In the genomic region with DNA sequence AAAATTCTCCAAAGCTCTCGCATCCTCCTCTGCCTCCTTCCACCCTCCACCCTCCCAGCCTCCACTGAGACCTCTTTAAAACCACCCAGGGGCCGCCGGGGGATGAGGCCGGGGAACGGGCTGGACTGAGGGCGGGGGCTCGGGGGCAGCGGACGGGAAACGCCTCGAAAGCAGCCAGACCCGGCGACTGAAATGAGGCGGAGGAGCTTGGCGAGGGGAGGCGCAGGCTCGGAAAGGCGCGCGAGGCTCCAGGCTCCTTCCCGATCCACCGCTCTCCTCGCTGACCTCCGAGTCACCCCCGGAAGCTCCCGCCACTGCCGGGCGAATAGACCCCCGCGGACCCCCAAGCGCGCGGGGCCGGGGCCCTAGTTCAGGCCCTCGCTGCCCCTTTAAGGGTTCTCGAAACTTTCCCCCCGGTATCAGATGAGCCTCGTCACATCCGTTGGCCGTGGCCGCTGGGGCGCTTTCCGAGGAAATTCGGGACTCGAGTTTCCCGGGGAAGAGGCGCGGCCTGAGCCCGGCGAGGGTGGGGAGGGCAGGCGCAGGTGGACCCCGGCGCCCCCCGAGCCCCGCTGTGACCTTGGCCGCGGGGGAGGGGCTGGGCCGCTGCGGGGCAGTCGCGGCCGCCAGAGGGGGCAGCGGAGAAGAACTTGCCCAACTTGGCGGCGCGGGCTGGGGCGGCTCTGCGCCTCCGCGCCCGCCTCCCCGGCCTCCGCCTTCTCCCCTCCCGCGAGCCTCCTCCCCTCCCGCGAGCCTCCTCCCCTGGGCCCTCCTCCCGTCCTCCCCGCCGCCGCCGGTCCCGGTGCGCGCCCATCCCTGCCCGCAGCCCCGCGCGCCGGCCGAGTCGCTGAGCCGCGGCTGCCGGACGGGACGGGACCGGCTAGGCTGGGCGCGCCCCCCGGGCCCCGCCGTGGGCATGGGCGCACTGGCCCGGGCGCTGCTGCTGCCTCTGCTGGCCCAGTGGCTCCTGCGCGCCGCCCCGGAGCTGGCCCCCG, we compare ENCODE assay signal across 8 cellular contexts. TPM values are rescaled to one million over a fixed set of nuclear protein-coding genes. Genes with fewer than 3 reads are reported as not detected.
DNase-seq lines count a peak whose midpoint lies in the region; ATAC-seq and TF ChIP-seq lines count a peak whose summit lies in the region.

A gene (plus strand): TSS at position 813 of the 995 bp plus-strand sequence. CDS start 104 bp downstream, at position 917.

- H3K9me3 Mint-ChIP-seq in stimulated activated naive B cell treated with anti-CD40 and anti-IgM and Interleukin-4, amounts not matched to agents 10 μg/mL and 1 μg/mL and 100 μg/mL, for 72 hours: no peaks in the 10 kb centered on the region

- H3K4me1 ChIP-seq in mucosa of descending colon (ENCODE audit: low read depth): no peaks in the 10 kb centered on the region

- peaks cover under 1 to 2% of the 10 kb centered on the region in 2 donors for H3K36me3 Mint-ChIP-seq in stimulated activated naive B cell treated with anti-CD40 and anti-IgM and Interleukin-4, amounts not matched to agents 10 μg/mL and 1 μg/mL and 100 μg/mL, for 72 hours

- peak; percentile 48 for TF ChIP-seq CTCF in mucosa of descending colon (IDR thresholded peaks at IDR 0.05)

- peaks cover 9 to 12% of the 10 kb centered on the region in 2 donors for H3K4me1 Mint-ChIP-seq in stimulated activated naive B cell treated with anti-CD40 and anti-IgM and Interleukin-4, amounts not matched to agents 10 μg/mL and 1 μg/mL and 100 μg/mL, for 72 hours

- ATAC-seq in GM18909 (IDR thresholded peaks at IDR 0.05; ENCODE audit: poor library complexity, unreplicated experiment) (peak; percentile 62), esophagus mucosa (peak; percentile 80), mucosa of descending colon (peak; percentile 90)
- ATAC-seq in stimulated activated naive B cell treated with anti-CD40 and anti-IgM and Interleukin-4, amounts not matched to agents 10 μg/mL and 1 μg/mL and 100 μg/mL, for 72 hours (replicated peaks): peak; percentile 79 to 82

- no peaks in the 10 kb centered on the region for H3K36me3 ChIP-seq in mucosa of descending colon (ENCODE audit: low read depth)

- peak within 1 kb of the TSS; percentile 81 for H3K27ac Mint-ChIP-seq in stimulated activated naive B cell treated with anti-CD40 and anti-IgM and Interleukin-4, amounts not matched to agents 10 μg/mL and 1 μg/mL and 100 μg/mL, for 72 hours

- peaks cover 31 to 39% of the 10 kb centered on the region in 2 donors for H3K27me3 Mint-ChIP-seq in stimulated activated naive B cell treated with anti-CD40 and anti-IgM and Interleukin-4, amounts not matched to agents 10 μg/mL and 1 μg/mL and 100 μg/mL, for 72 hours

- H3K4me3 ChIP-seq in mucosa of descending colon: peak within 1 kb of the TSS; percentile 75

- DNase-seq in AG08396 (ENCODE audit: low spot score) (peak; percentile 91), NCI-H146 treated with DMSO at 0.1 percent for 48 hours (lab: John Stamatoyannopoulos, UW; ENCODE audit: unreplicated experiment) (peak; percentile 7), activated T-cell treated with anti-CD3 and anti-CD28 coated beads for 1 hour (ENCODE audit: low read depth) (peak; percentile 16), mucosa of descending colon (peak; percentile 82 to 90 (median 88)), NK-92 (lab: John Stamatoyannopoulos, UW; ENCODE audit: unreplicated experiment) (no peak)
- peak; percentile 50 for DNase-seq in stimulated activated naive B cell treated with anti-CD40 and anti-IgM and Interleukin-4, amounts not matched to agents 10 μg/mL and 1 μg/mL and 100 μg/mL, for 72 hours

- no peaks in the 10 kb centered on the region for H3K9me3 ChIP-seq in mucosa of descending colon

- H3K4me3 Mint-ChIP-seq in stimulated activated naive B cell treated with anti-CD40 and anti-IgM and Interleukin-4, amounts not matched to agents 10 μg/mL and 1 μg/mL and 100 μg/mL, for 72 hours: peak within 1 kb of the TSS; percentile 81 to 84

- intact Hi-C loops in mucosa of descending colon (cut with DNase I, micrococcal nuclease): no loop called here

RNA-seq across cellular contexts. Expression of the gene that starts here (rescaled TPM):
- total RNA-seq in esophagus mucosa (39.6 TPM), mucosa of descending colon (100 to 1,000 TPM in 1 of 3 donors, 10 to 100 TPM in 2; 37.2 to 115 (median 51.2) TPM)
